ENCODE assay signal across 29 cellular contexts in genomic region chr4:16693641-16694040, GRCh38.
DNase-seq lines count a peak whose midpoint lies in the region; ATAC-seq and TF ChIP-seq lines count a peak whose summit lies in the region.
"Had no signal": no experiment of that assay in that cellular context is flagged by ENCODE, and none has a peak within 500 bp of the region (broad histone marks: within the 10 kb centered on the region; RNA-seq: fewer than 3 reads in every experiment).

No MANE protein-coding gene starts in this region.

- H3K4me1 ChIP-seq in trophoblast cell (ENCODE audit: control insufficient read depth in 1 of 2, insufficient read depth in 2 of 2, low read length in 2 of 2): peaks cover 5 to 12% of the 10 kb centered on the region in 2 experiments
- H3K4me1 ChIP-seq: colonic mucosa, prostate gland, right lobe of liver had no signal

- H3K36me3 ChIP-seq in H7 (replicated peaks; ENCODE audit: control insufficient read depth, insufficient read depth, low read length) (0 out of 2 replicates have a peak, but pooled peaks cover 1% of the 10 kb centered on the region), trophoblast cell (ENCODE audit: control insufficient read depth in 1 of 2, insufficient read depth in 2 of 2, low read length in 2 of 2) (no peaks in the 10 kb centered on the region)
- H3K36me3 ChIP-seq: cardiac muscle cell, colonic mucosa, prostate gland, right lobe of liver, spleen had no signal

- no peaks in the 10 kb centered on the region for H3K9me3 Mint-ChIP-seq in CD4-positive, alpha-beta T cell
- H3K9me3 Mint-ChIP-seq: activated naive CD4-positive, alpha-beta T cell treated with anti-CD3 and anti-CD28 coated beads, Interleukin-2, amount 50 U/mL, for 24 hours; activated T-helper 2 cell treated with anti-CD3 and anti-CD28 coated beads, Interferon-gamma antibody, Interleukin-2, Interleukin-4, amounts not matched to agents 10 μg/mL and 5 μg/mL and 100 μg/mL, durations not matched to agents 14 hours and 24 hours and 36 hours; T-helper 2 cell treated with Interferon-gamma antibody and Interleukin-4, amounts not matched to agents 5 μg/mL and 100 μg/mL, for 36 hours had no signal

- H3K4me2 ChIP-seq in trophoblast cell (ENCODE audit: low read length): no peak overlapping the region

- H3K4me3 Mint-ChIP-seq in CD4-positive, alpha-beta T cell: no peak overlapping the region
- H3K4me3 Mint-ChIP-seq: activated CD8-positive, alpha-beta T cell treated with anti-CD3 and anti-CD28 coated beads, Interleukin-2, amount 10 ng/mL, durations not matched to agents 7 days and 5 days; activated naive CD4-positive, alpha-beta T cell treated with anti-CD3 and anti-CD28 coated beads, Interleukin-2, amount 50 U/mL, for 24 hours; T-helper 2 cell treated with Interferon-gamma antibody and Interleukin-4, amounts not matched to agents 5 μg/mL and 100 μg/mL, for 36 hours had no signal

- no peak overlapping the region for H2BK12ac ChIP-seq in trophoblast cell (ENCODE audit: low read length)

- no peak overlapping the region for H3K14ac ChIP-seq in trophoblast cell (ENCODE audit: low read length)

- H3K27ac Mint-ChIP-seq in CD4-positive, alpha-beta T cell: no peak overlapping the region
- H3K27ac Mint-ChIP-seq: activated CD8-positive, alpha-beta T cell treated with anti-CD3 and anti-CD28 coated beads, Interleukin-2, amount 10 ng/mL, durations not matched to agents 7 days and 5 days; activated naive CD4-positive, alpha-beta T cell treated with anti-CD3 and anti-CD28 coated beads, Interleukin-2, amount 50 U/mL, for 24 hours; activated T-helper 2 cell treated with anti-CD3 and anti-CD28 coated beads, Interferon-gamma antibody, Interleukin-2, Interleukin-4, amounts not matched to agents 10 μg/mL and 5 μg/mL and 100 μg/mL, durations not matched to agents 14 hours and 24 hours and 36 hours; T-helper 2 cell treated with Interferon-gamma antibody and Interleukin-4, amounts not matched to agents 5 μg/mL and 100 μg/mL, for 36 hours had no signal

- CTCF ChIA-PET in CD4-positive, alpha-beta T cell (lab: Charles Lee): no interaction called here

- H3K27me3 ChIP-seq in H7 (ENCODE audit: control insufficient read depth, insufficient read depth, low read length): no peaks in the 10 kb centered on the region
- no peaks in the 10 kb centered on the region for H3K27me3 ChIP-seq in trophoblast cell (ENCODE audit: insufficient read depth, low read length)
- H3K27me3 ChIP-seq in CD4-positive, alpha-beta T cell (ENCODE audit: control insufficient read depth, insufficient read depth, low read length): no peaks in the 10 kb centered on the region
- H3K27me3 ChIP-seq: cardiac muscle cell, colonic mucosa, right lobe of liver, spleen, testis had no signal

- no peak overlapping the region for H3K4ac ChIP-seq in trophoblast cell (ENCODE audit: low read depth, low read length)

- ATAC-seq in HG02885 (IDR thresholded peaks at IDR 0.05; ENCODE audit: poor library complexity, unreplicated experiment): no peak
- ATAC-seq in CD4-positive, alpha-beta T cell (ENCODE audit: poor library complexity): no peak
- ATAC-seq: activated CD8-positive, alpha-beta T cell treated with anti-CD3 and anti-CD28 coated beads, Interleukin-2, amount 10 ng/mL, durations not matched to agents 7 days and 5 days; HepG2; right lobe of liver; stimulated activated naive CD8-positive, alpha-beta T cell treated with anti-CD3 and anti-CD28 coated beads, Interleukin-15, Interleukin-2, amounts not matched to agents 100 U/mL and 50 U/mL, for 24 hours had no signal

- no peaks in the 10 kb centered on the region for H3K9me3 ChIP-seq in trophoblast cell (ENCODE audit: insufficient read depth, low read depth, low read length)
- no peaks in the 10 kb centered on the region for H3K9me3 ChIP-seq in CD4-positive, alpha-beta T cell (ENCODE audit: control insufficient read depth, low read length)
- H3K9me3 ChIP-seq: colonic mucosa, prostate gland, right lobe of liver, spleen, testis had no signal

- no peak overlapping the region for H4K91ac ChIP-seq in trophoblast cell (ENCODE audit: low read depth, low read length)

- POLR2A ChIA-PET in CD4-positive, alpha-beta T cell (lab: Charles Lee): no interaction called here

- no peak overlapping the region for H3K9ac ChIP-seq in trophoblast cell (ENCODE audit: low read length)

- H4K8ac ChIP-seq in trophoblast cell (ENCODE audit: low read depth, low read length): no peak overlapping the region

- H2AFZ ChIP-seq in trophoblast cell (ENCODE audit: insufficient read depth, low read length, poor library complexity): no peak overlapping the region

- intact Hi-C loops in CD4-positive, alpha-beta T cell (cut with DNase I, micrococcal nuclease): no loop called here

- H3K36me3 Mint-ChIP-seq in CD4-positive, alpha-beta T cell (ENCODE audit: low read depth): no peaks in the 10 kb centered on the region
- H3K36me3 Mint-ChIP-seq: activated naive CD4-positive, alpha-beta T cell treated with anti-CD3 and anti-CD28 coated beads, Interleukin-2, amount 50 U/mL, for 24 hours had no signal

- H3K79me1 ChIP-seq in trophoblast cell (ENCODE audit: low read length): no peaks in the 10 kb centered on the region

- H3K27ac ChIP-seq in angular gyrus (ENCODE audit: low read depth, low read length) (peak overlapping the region; percentile 37), trophoblast cell (ENCODE audit: low read depth, low read length) (no peak overlapping the region)
- H3K27ac ChIP-seq in CD4-positive, alpha-beta T cell (ENCODE audit: low read depth, low read length): no peak overlapping the region
- H3K27ac ChIP-seq: cardiac muscle cell, colonic mucosa, prostate gland, right lobe of liver had no signal

- H3K27me3 Mint-ChIP-seq in CD4-positive, alpha-beta T cell: no peaks in the 10 kb centered on the region

- no peak overlapping the region for H3K23ac ChIP-seq in trophoblast cell (ENCODE audit: low read length)

- H3K4me1 Mint-ChIP-seq in CD4-positive, alpha-beta T cell (ENCODE audit: low read depth): no peaks in the 10 kb centered on the region
- H3K4me1 Mint-ChIP-seq: activated naive CD4-positive, alpha-beta T cell treated with anti-CD3 and anti-CD28 coated beads, Interleukin-2, amount 50 U/mL, for 24 hours had no signal

- H2AK5ac ChIP-seq in trophoblast cell (ENCODE audit: low read length): no peak overlapping the region

- H4K12ac ChIP-seq in trophoblast cell (ENCODE audit: low read depth, low read length): no peak overlapping the region

- no peak overlapping the region for H2BK5ac ChIP-seq in trophoblast cell (ENCODE audit: low read depth, low read length, poor library complexity)

- H3K18ac ChIP-seq in trophoblast cell (ENCODE audit: low read length): no peak overlapping the region

- no peak for TF ChIP-seq CTCF in CD4-positive, alpha-beta T cell (IDR thresholded peaks at IDR 0.05)

- peak; percentile 10 for DNase-seq in H7
- peak; percentile 25 for DNase-seq in iPS DF 19.7 (ENCODE audit: low read depth, low spot score)
- DNase-seq in trophoblast cell: no peak
- DNase-seq in UCSD-AML1 (lab: John Stamatoyannopoulos, UW; ENCODE audit: unreplicated experiment): no peak
- no peak for DNase-seq in CD4-positive, alpha-beta T cell
- no peak for DNase-seq in AG08396 (ENCODE audit: low spot score)
- DNase-seq: ACHN; activated CD4-positive, alpha-beta T cell treated with anti-CD3 and anti-CD28 coated beads for 4 hours; activated CD8-positive, alpha-beta T cell treated with anti-CD3 and anti-CD28 coated beads, Interleukin-2, amount 10 ng/mL, durations not matched to agents 7 days and 5 days; colonic mucosa; COR-L47; effector CD8-positive, alpha-beta T cell; Karpas-422; left ventricle myocardium superior; NCI-H2081; NCI-H69; right lobe of liver; spleen; stimulated activated CD4-positive, alpha-beta T cell treated with anti-CD3 and anti-CD28 coated beads, Interleukin-2, amount 100 ng/mL, for 24 hours; stimulated activated naive CD8-positive, alpha-beta T cell treated with anti-CD3 and anti-CD28 coated beads, Interleukin-15, Interleukin-2, amounts not matched to agents 100 U/mL and 50 U/mL, for 24 hours had no signal

- peak overlapping the region; percentile 33 for H2BK120ac ChIP-seq in trophoblast cell (ENCODE audit: insufficient read depth, low read length, poor library complexity)

- H3K4me3 ChIP-seq in H7 (ENCODE audit: insufficient read depth, low read depth, low read length) (no peak overlapping the region), trophoblast cell (ENCODE audit: low read depth, low read length) (no peak overlapping the region)
- H3K4me3 ChIP-seq: cardiac muscle cell, colonic mucosa, prostate gland, right lobe of liver, spleen, testis had no signal

- no CpG with 5 or more reads among the region's 3 CpGs for WGBS in trophoblast cell (ENCODE audit: extremely low coverage, insufficient coverage, insufficient read length)

- H3K79me2 ChIP-seq in trophoblast cell (ENCODE audit: control insufficient read depth, insufficient read depth, low read length, poor library complexity): no peaks in the 10 kb centered on the region

Comparison
In these comparisons a context has a peak if more than half of its experiments do, and no peak if none do; other contexts are left out.
1. DNase-seq: peak in H7 (single experiment) and iPS DF 19.7 (single experiment); none in trophoblast cell (0 of 2), UCSD-AML1 (single experiment), CD4-positive, alpha-beta T cell (0 of 10) and AG08396 (single experiment).